3 cellular contexts compared by ENCODE assay signal in the genomic region with DNA sequence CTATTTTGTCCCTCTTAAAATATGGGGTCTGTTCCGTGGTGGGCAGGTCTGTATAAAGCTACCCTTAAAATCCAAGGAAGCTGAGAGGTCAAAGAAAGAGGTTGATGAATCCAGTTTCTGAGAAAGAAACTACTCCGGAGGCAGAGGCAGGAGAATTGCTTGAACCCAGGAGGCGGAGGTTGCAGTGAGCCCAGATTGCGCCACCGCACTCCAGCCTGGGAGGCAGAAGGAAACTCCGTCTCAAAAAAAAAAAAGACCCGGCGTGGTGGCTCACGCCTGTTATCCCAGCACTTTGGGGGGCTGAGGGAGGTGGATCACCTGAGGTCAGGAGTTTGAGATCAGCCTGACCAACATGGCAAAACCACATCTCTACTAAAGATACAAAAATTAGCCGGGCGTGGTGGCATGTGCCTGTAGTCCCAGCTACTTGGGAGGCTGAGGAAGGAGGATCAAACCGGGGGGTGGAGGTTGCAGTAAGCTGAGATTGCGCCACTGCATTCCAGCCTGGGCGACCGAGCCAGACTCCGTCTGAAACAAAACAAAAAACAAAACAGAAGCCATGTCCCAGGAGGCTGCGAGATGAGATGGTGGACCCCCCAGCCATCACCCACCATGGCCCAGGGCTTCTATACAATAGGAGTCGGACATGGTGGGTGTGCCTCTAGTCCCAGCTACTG. TPM values are rescaled to one million over a fixed set of nuclear protein-coding genes. Genes with fewer than 3 reads are reported as not detected.
"Had no signal": no experiment of that assay in that cellular context is flagged by ENCODE, and none has a peak within 500 bp of the region (broad histone marks: within the 10 kb centered on the region; RNA-seq: fewer than 3 reads in every experiment).

No MANE protein-coding gene starts in this region.

RNA-seq across cellular contexts. Expression of gene INAVA, which starts 40.7 kb away (rescaled TPM):
- total RNA-seq: naive thymus-derived CD8-positive, alpha-beta T cell; psoas muscle; right cardiac atrium had no signal
- polyA plus RNA-seq: naive thymus-derived CD8-positive, alpha-beta T cell; right cardiac atrium had no signal
